In genomic region chr6:37083243-37084138, GRCh38 we compare ENCODE assay signal across 8 cellular contexts.
A peak's percentile ranks its signal among the peaks of the same experiment; 100 is the strongest.
DNase-seq lines count a peak whose midpoint lies in the region; ATAC-seq and TF ChIP-seq lines count a peak whose summit lies in the region.

No MANE protein-coding gene starts in this region.

- no peak overlapping the region for H3K4me3 Mint-ChIP-seq in activated CD4-positive, alpha-beta T cell treated with anti-CD3 and anti-CD28 coated beads for 36 hours
- H3K4me3 Mint-ChIP-seq in activated CD4-positive, alpha-beta memory T cell treated with anti-CD3 and anti-CD28 coated beads, Interleukin-2, amount 10 ng/mL, durations not matched to agents 7 days and 5 days: no peak overlapping the region

- WGBS in psoas muscle, 3 donors: 79 to 81% (median 79%) methylated on average over 14 of the region's 14 CpGs

- peak; percentile 74 to 89 (median 78) for ATAC-seq in psoas muscle
- ATAC-seq in GM18519 (IDR thresholded peaks at IDR 0.05; ENCODE audit: low FRiP score, unreplicated experiment): no peak
- ATAC-seq in activated CD4-positive, alpha-beta T cell treated with anti-CD3 and anti-CD28 coated beads for 36 hours: no peak

- H3K4me1 ChIP-seq in psoas muscle: no peaks in the 10 kb centered on the region

- peaks cover 2% of the 10 kb centered on the region for H3K27me3 Mint-ChIP-seq in activated CD4-positive, alpha-beta T cell treated with anti-CD3 and anti-CD28 coated beads for 36 hours
- H3K27me3 Mint-ChIP-seq in activated CD4-positive, alpha-beta memory T cell treated with anti-CD3 and anti-CD28 coated beads, Interleukin-2, amount 10 ng/mL, durations not matched to agents 7 days and 5 days: no peaks in the 10 kb centered on the region

- no peaks in the 10 kb centered on the region for H3K4me1 Mint-ChIP-seq in activated CD4-positive, alpha-beta T cell treated with anti-CD3 and anti-CD28 coated beads for 36 hours
- H3K4me1 Mint-ChIP-seq in activated CD4-positive, alpha-beta memory T cell treated with anti-CD3 and anti-CD28 coated beads, Interleukin-2, amount 10 ng/mL, durations not matched to agents 7 days and 5 days: peaks cover 2% of the 10 kb centered on the region

- H3K27me3 ChIP-seq in psoas muscle (ENCODE audit: insufficient read depth in 3 of 3, low read length in 2 of 3): no peaks in the 10 kb centered on the region

- POLR2A ChIA-PET in activated CD4-positive, alpha-beta T cell treated with anti-CD3 and anti-CD28 coated beads for 36 hours (lab: Charles Lee): no interaction called here
- POLR2A ChIA-PET in activated CD4-positive, alpha-beta memory T cell treated with anti-CD3 and anti-CD28 coated beads, Interleukin-2, amount 10 ng/mL, durations not matched to agents 7 days and 5 days (lab: Charles Lee): interaction anchor here (1.0 kb wide), 1 partner anchor 28 kb away, joined by 3 read pairs; no protein-coding TSS in a partner anchor

- TF ChIP-seq CTCF in psoas muscle (IDR thresholded peaks at IDR 0.05): no peak

- H3K4me3 ChIP-seq in psoas muscle: no peak overlapping the region

- CTCF ChIA-PET in activated CD4-positive, alpha-beta T cell treated with anti-CD3 and anti-CD28 coated beads for 36 hours (lab: Charles Lee): interaction anchor here (0.6 kb wide), 2 partner anchors 105 to 374 kb away, joined by 4 to 5 read pairs; no protein-coding TSS in a partner anchor
- CTCF ChIA-PET in activated CD4-positive, alpha-beta memory T cell treated with anti-CD3 and anti-CD28 coated beads, Interleukin-2, amount 10 ng/mL, durations not matched to agents 7 days and 5 days (lab: Charles Lee): interaction anchor here (0.6 to 0.7 kb wide), 2 partner anchors 68 to 201 kb away, joined by 3 to 5 read pairs; no protein-coding TSS in a partner anchor

- no peak overlapping the region for H3K27ac Mint-ChIP-seq in activated CD4-positive, alpha-beta T cell treated with anti-CD3 and anti-CD28 coated beads for 36 hours
- no peak overlapping the region for H3K27ac Mint-ChIP-seq in activated CD4-positive, alpha-beta memory T cell treated with anti-CD3 and anti-CD28 coated beads, Interleukin-2, amount 10 ng/mL, durations not matched to agents 7 days and 5 days

- H3K9me3 Mint-ChIP-seq in activated CD4-positive, alpha-beta T cell treated with anti-CD3 and anti-CD28 coated beads for 36 hours (ENCODE audit: low read depth): no peaks in the 10 kb centered on the region
- H3K9me3 Mint-ChIP-seq in activated CD4-positive, alpha-beta memory T cell treated with anti-CD3 and anti-CD28 coated beads, Interleukin-2, amount 10 ng/mL, durations not matched to agents 7 days and 5 days: peaks cover 1% of the 10 kb centered on the region

- intact Hi-C loops in head of caudate nucleus (cut with DNase I) (no loop called here), psoas muscle (cut with DNase I) (no loop called here)
- intact Hi-C loops in activated CD4-positive, alpha-beta T cell treated with anti-CD3 and anti-CD28 coated beads for 36 hours (cut with DNase I, micrococcal nuclease): loop anchor here in 1 of 2 experiments (5.0 kb wide), 1 partner anchor 369 kb away; no protein-coding TSS in a partner anchor

- H3K27ac ChIP-seq in psoas muscle: peak overlapping the region; percentile 50

- DNase-seq in GM03348 (ENCODE audit: low spot score) (peak; percentile 26), RPMI7951 (ENCODE audit: low read depth) (peak; percentile 79), head of caudate nucleus (peak in 39 of 42 donors; percentile 20 to 78 (median 54)), psoas muscle (peak; percentile 63 to 67), activated T-cell treated with anti-CD3 and anti-CD28 coated beads for 4 hours (no peak)
- no peak for DNase-seq in activated CD4-positive, alpha-beta T cell treated with anti-CD3 and anti-CD28 coated beads for 36 hours
- no peak for DNase-seq in activated CD4-positive, alpha-beta memory T cell treated with anti-CD3 and anti-CD28 coated beads, Interleukin-2, amount 10 ng/mL, durations not matched to agents 7 days and 5 days

- no peaks in the 10 kb centered on the region for H3K36me3 ChIP-seq in psoas muscle (ENCODE audit: insufficient read depth in 1 of 2, low read depth in 1 of 2)

- no peaks in the 10 kb centered on the region for H3K36me3 Mint-ChIP-seq in activated CD4-positive, alpha-beta T cell treated with anti-CD3 and anti-CD28 coated beads for 36 hours (ENCODE audit: low read depth)
- H3K36me3 Mint-ChIP-seq in activated CD4-positive, alpha-beta memory T cell treated with anti-CD3 and anti-CD28 coated beads, Interleukin-2, amount 10 ng/mL, durations not matched to agents 7 days and 5 days (ENCODE audit: low read depth): no peaks in the 10 kb centered on the region

- H3K9me3 ChIP-seq in psoas muscle: no peaks in the 10 kb centered on the region

Comparison
In these comparisons a context has a peak if more than half of its experiments do, and no peak if none do; other contexts are left out.
1. DNase-seq: peak in GM03348 (single experiment), RPMI7951 (single experiment), head of caudate nucleus (39 of 42) and psoas muscle (2 of 2); none in activated T-cell treated with anti-CD3 and anti-CD28 coated beads for 4 hours (single experiment), activated CD4-positive, alpha-beta T cell treated with anti-CD3 and anti-CD28 coated beads for 36 hours (single experiment) and activated CD4-positive, alpha-beta memory T cell treated with anti-CD3 and anti-CD28 coated beads, Interleukin-2, amount 10 ng/mL, durations not matched to agents 7 days and 5 days (single experiment).
2. ATAC-seq: peak in psoas muscle (4 of 4); none in GM18519 (single experiment) and activated CD4-positive, alpha-beta T cell treated with anti-CD3 and anti-CD28 coated beads for 36 hours (single experiment).